Comparison of ENCODE assay signal across 17 cellular contexts in genomic region chr7:29017666-29018065, GRCh38. TPM values are rescaled to one million over a fixed set of nuclear protein-coding genes. Genes with fewer than 3 reads are reported as not detected.
DNase-seq lines count a peak whose midpoint lies in the region; ATAC-seq lines count a peak whose summit lies in the region.
"Had no signal": no experiment of that assay in that cellular context is flagged by ENCODE, and none has a peak within 500 bp of the region (broad histone marks: within the 10 kb centered on the region; RNA-seq: fewer than 3 reads in every experiment).

No MANE protein-coding gene starts in this region.

- intact Hi-C loops in Right ventricle myocardium inferior (cut with DNase I) = loop anchor here (5.0 kb wide), 1 partner anchor 60 kb away; the partner anchor contains the start of gene TRIL
- intact Hi-C loops in cardiac septum (cut with DNase I) = no loop called here

- DNase-seq in Right ventricle myocardium inferior (ENCODE audit: missing footprints) (no peak), cardiac septum (ENCODE audit: low spot score) (no peak), NCI-H2081 (lab: John Stamatoyannopoulos, UW) (peak; percentile 9 to 63), astrocyte of the hippocampus (ENCODE audit: low read depth, low spot score) (peak; percentile 61), skeletal muscle cell (ENCODE audit: low read depth) (peak; percentile 30), SKM-1 (lab: John Stamatoyannopoulos, UW; ENCODE audit: unreplicated experiment) (no peak), NCI-H774 (lab: John Stamatoyannopoulos, UW) (no peak)
- DNase-seq: activated effector memory CD4-positive, alpha-beta T cell treated with anti-CD3 and anti-CD28 coated beads, Interleukin-2, amount 50 U/mL, for 16 hours; body of pancreas; effector memory CD4-positive, alpha-beta T cell; kidney; psoas muscle; stimulated activated CD4-positive, alpha-beta T cell treated with anti-CD3 and anti-CD28 coated beads, Interleukin-2, amount 100 ng/mL, for 24 hours had no signal

- ATAC-seq in Right ventricle myocardium inferior (peak; percentile 24), GM19035 (IDR thresholded peaks at IDR 0.05; ENCODE audit: unreplicated experiment) (no peak)
- ATAC-seq: body of pancreas had no signal

- no peak overlapping the region for H3K4me3 ChIP-seq in skeletal muscle cell (ENCODE audit: low read depth, low read length)
- H3K4me3 ChIP-seq: body of pancreas, psoas muscle, SJSA1, tibial nerve had no signal

RNA-seq across cellular contexts. Expression of gene TRIL, which starts 59.5 kb away (rescaled TPM):
- total RNA-seq in Right ventricle myocardium inferior (2.3 TPM), cardiac septum (2.6 TPM)
- total RNA-seq: activated CD8-positive, alpha-beta memory T cell treated with anti-CD3 and anti-CD28 coated beads for 36 hours had no signal

Comparison
In these comparisons a context has a peak if more than half of its experiments do, and no peak if none do; other contexts are left out.
1. DNase-seq: peak in NCI-H2081 (2 of 2), astrocyte of the hippocampus (single experiment) and skeletal muscle cell (single experiment); none in Right ventricle myocardium inferior (single experiment), cardiac septum (single experiment), SKM-1 (single experiment) and NCI-H774 (single experiment).